16 cellular contexts compared by ENCODE assay signal in genomic region chr9:95495988-95496387, GRCh38. TPM values are rescaled to one million over a fixed set of nuclear protein-coding genes. Genes with fewer than 3 reads are reported as not detected.
DNase-seq lines count a peak whose midpoint lies in the region; ATAC-seq and TF ChIP-seq lines count a peak whose summit lies in the region.
"Had no signal": no experiment of that assay in that cellular context is flagged by ENCODE, and none has a peak within 500 bp of the region (broad histone marks: within the 10 kb centered on the region; RNA-seq: fewer than 3 reads in every experiment).

No MANE protein-coding gene starts in this region.

- peaks cover 4% of the 10 kb centered on the region for H3K27me3 Mint-ChIP-seq in neural progenitor cell (ENCODE audit: insufficient read depth, low read depth)
- peaks cover 21% of the 10 kb centered on the region for H3K27me3 Mint-ChIP-seq in stimulated activated memory B cell treated with anti-CD40 and anti-IgM and Interleukin-4, amounts not matched to agents 10 μg/mL and 1 μg/mL and 100 μg/mL, for 72 hours

- H2AFZ ChIP-seq in MM.1S (ENCODE audit: low read length) (no peak overlapping the region), neural progenitor cell (replicated peaks) (no peak overlapping the region)

- H3K9me3 Mint-ChIP-seq in neural progenitor cell = no peaks in the 10 kb centered on the region
- H3K9me3 Mint-ChIP-seq in stimulated activated memory B cell treated with anti-CD40 and anti-IgM and Interleukin-4, amounts not matched to agents 10 μg/mL and 1 μg/mL and 100 μg/mL, for 72 hours = no peaks in the 10 kb centered on the region
- H3K9me3 Mint-ChIP-seq: activated naive CD8-positive, alpha-beta T cell treated with anti-CD3 and anti-CD28 coated beads, Interleukin-2, amount 50 U/mL, for 24 hours; CD4-positive, CD25-positive, alpha-beta regulatory T cell had no signal

- H3K79me2 ChIP-seq in MM.1S (ENCODE audit: low read length) (peaks cover 92% of the 10 kb centered on the region), neural progenitor cell (ENCODE audit: low read depth) (peaks cover 90% of the 10 kb centered on the region)

- no peaks in the 10 kb centered on the region for H4K20me1 ChIP-seq in MM.1S (ENCODE audit: insufficient read depth, low read length)
- peaks cover 99% of the 10 kb centered on the region for H4K20me1 ChIP-seq in neural progenitor cell (ENCODE audit: low read depth)

- H3K9ac ChIP-seq in MM.1S (ENCODE audit: low read length) = peak overlapping the region; percentile 30; the same call in 1 of the 2 replicates
- H3K9ac ChIP-seq in neural progenitor cell = no peak overlapping the region

- H3K27ac ChIP-seq in MM.1S (ENCODE audit: low read length) (peak overlapping the region; percentile 98; the same call in 1 of the 2 replicates), neural progenitor cell (peak overlapping the region; percentile 98)
- H3K27ac ChIP-seq: thyroid gland had no signal

- H3K27me3 ChIP-seq in MM.1S (replicated peaks; ENCODE audit: insufficient read depth, low read length) (no peaks in the 10 kb centered on the region), neural progenitor cell (no peaks in the 10 kb centered on the region)
- H3K27me3 ChIP-seq: thyroid gland had no signal

- DNase-seq in ELF-1 (ENCODE audit: low read depth, low spot score) = peak; percentile 36
- DNase-seq in MM.1S = no peak
- DNase-seq in ecto neural progenitor cell (ENCODE audit: low spot score) = peak; percentile 66
- DNase-seq in neural progenitor cell (ENCODE audit: low spot score) = peak; percentile 93
- no peak for DNase-seq in AG08395 (ENCODE audit: low spot score)
- DNase-seq: activated CD4-positive, CD25-positive, alpha-beta regulatory T cell treated with anti-CD3 and anti-CD28 coated beads, Interleukin-2, amount 50 U/mL, for 72 hours; activated naive CD8-positive, alpha-beta T cell treated with anti-CD3 and anti-CD28 coated beads, Interleukin-2, amount 50 U/mL, for 24 hours; activated T-cell treated with anti-CD3 and anti-CD28 coated beads, Interleukin-2, amount 50 U/mL, for 1 hour; CD4-positive, CD25-positive, alpha-beta regulatory T cell; erythroblast; NCI-H2171 treated with DMSO at 0.1 percent for 48 hours; T-helper 1 cell; thyroid gland had no signal

- H3K36me3 Mint-ChIP-seq in neural progenitor cell = peaks cover 7% of the 10 kb centered on the region
- no peaks in the 10 kb centered on the region for H3K36me3 Mint-ChIP-seq in stimulated activated memory B cell treated with anti-CD40 and anti-IgM and Interleukin-4, amounts not matched to agents 10 μg/mL and 1 μg/mL and 100 μg/mL, for 72 hours
- H3K36me3 Mint-ChIP-seq: CD4-positive, CD25-positive, alpha-beta regulatory T cell had no signal

- H3K4me1 Mint-ChIP-seq in neural progenitor cell = peaks cover 90% of the 10 kb centered on the region
- peaks cover 16% of the 10 kb centered on the region for H3K4me1 Mint-ChIP-seq in stimulated activated memory B cell treated with anti-CD40 and anti-IgM and Interleukin-4, amounts not matched to agents 10 μg/mL and 1 μg/mL and 100 μg/mL, for 72 hours

- H3K4me3 ChIP-seq in MM.1S (ENCODE audit: low read length) (peak overlapping the region; percentile 64), neural progenitor cell (peak overlapping the region; percentile 37)
- H3K4me3 ChIP-seq: thyroid gland had no signal

- peak overlapping the region; percentile 87 for H3K27ac Mint-ChIP-seq in neural progenitor cell
- H3K27ac Mint-ChIP-seq in stimulated activated memory B cell treated with anti-CD40 and anti-IgM and Interleukin-4, amounts not matched to agents 10 μg/mL and 1 μg/mL and 100 μg/mL, for 72 hours = no peak overlapping the region
- H3K27ac Mint-ChIP-seq: activated naive CD8-positive, alpha-beta T cell treated with anti-CD3 and anti-CD28 coated beads, Interleukin-2, amount 50 U/mL, for 24 hours had no signal

- H3K4me1 ChIP-seq in MM.1S (ENCODE audit: low read length) (peaks cover 33% of the 10 kb centered on the region), neural progenitor cell (peaks cover 87% of the 10 kb centered on the region)

- H3F3A ChIP-seq in MM.1S (ENCODE audit: insufficient read depth, low read length) = peaks cover 30% of the 10 kb centered on the region
- H3F3A ChIP-seq in neural progenitor cell (ENCODE audit: low read depth) = peaks cover 44% of the 10 kb centered on the region

- H3K9me3 ChIP-seq in MM.1S (replicated peaks; ENCODE audit: insufficient read depth, low read length) = no peaks in the 10 kb centered on the region
- H3K9me3 ChIP-seq in neural progenitor cell (ENCODE audit: low read depth) = no peaks in the 10 kb centered on the region
- H3K9me3 ChIP-seq: thyroid gland had no signal

- H3K36me3 ChIP-seq in MM.1S (replicated peaks; ENCODE audit: insufficient read depth, low read length) = no peaks in the 10 kb centered on the region
- H3K36me3 ChIP-seq in neural progenitor cell = no peaks in the 10 kb centered on the region
- H3K36me3 ChIP-seq: thyroid gland had no signal

- H3K9me2 ChIP-seq in MM.1S (replicated peaks; ENCODE audit: insufficient read depth, low read length) = no peaks in the 10 kb centered on the region

- H3K4me2 ChIP-seq in MM.1S (ENCODE audit: low read depth, low read length) (peak overlapping the region; percentile 95), neural progenitor cell (peak overlapping the region; percentile 80)

- ATAC-seq in stimulated activated memory B cell treated with anti-CD40 and anti-IgM and Interleukin-4, amounts not matched to agents 10 μg/mL and 1 μg/mL and 100 μg/mL, for 72 hours = no peak
- ATAC-seq in HG03097 (IDR thresholded peaks at IDR 0.05; ENCODE audit: low FRiP score, unreplicated experiment) = no peak
- no peak for ATAC-seq in HG02840 (IDR thresholded peaks at IDR 0.05; ENCODE audit: low FRiP score, unreplicated experiment)
- ATAC-seq: activated naive CD8-positive, alpha-beta T cell treated with anti-CD3 and anti-CD28 coated beads, Interleukin-2, amount 50 U/mL, for 24 hours had no signal

- H3K4me3 Mint-ChIP-seq in neural progenitor cell = peak overlapping the region; percentile 78
- no peak overlapping the region for H3K4me3 Mint-ChIP-seq in stimulated activated memory B cell treated with anti-CD40 and anti-IgM and Interleukin-4, amounts not matched to agents 10 μg/mL and 1 μg/mL and 100 μg/mL, for 72 hours
- H3K4me3 Mint-ChIP-seq: activated naive CD8-positive, alpha-beta T cell treated with anti-CD3 and anti-CD28 coated beads, Interleukin-2, amount 50 U/mL, for 24 hours had no signal

- TF ChIP-seq CTCF in MM.1S (IDR thresholded peaks at IDR 0.05; ENCODE audit: low read length) = no peak
- no peak for TF ChIP-seq CTCF in neural progenitor cell (IDR thresholded peaks at IDR 0.05)

RNA-seq across cellular contexts. Expression of gene PTCH1, which starts 20.8 kb away (rescaled TPM):
- 23.0 and 24.5 TPM in 2 replicates for total RNA-seq in neural progenitor cell (ENCODE audit: low replicate concordance)

Comparison
In these comparisons a context has a peak if more than half of its experiments do, and no peak if none do; other contexts are left out.
1. DNase-seq: peak in ELF-1 (single experiment), ecto neural progenitor cell (single experiment) and neural progenitor cell (single experiment); none in MM.1S (single experiment) and AG08395 (single experiment).